Comparison of ENCODE assay signal across 37 cellular contexts in the genomic region with DNA sequence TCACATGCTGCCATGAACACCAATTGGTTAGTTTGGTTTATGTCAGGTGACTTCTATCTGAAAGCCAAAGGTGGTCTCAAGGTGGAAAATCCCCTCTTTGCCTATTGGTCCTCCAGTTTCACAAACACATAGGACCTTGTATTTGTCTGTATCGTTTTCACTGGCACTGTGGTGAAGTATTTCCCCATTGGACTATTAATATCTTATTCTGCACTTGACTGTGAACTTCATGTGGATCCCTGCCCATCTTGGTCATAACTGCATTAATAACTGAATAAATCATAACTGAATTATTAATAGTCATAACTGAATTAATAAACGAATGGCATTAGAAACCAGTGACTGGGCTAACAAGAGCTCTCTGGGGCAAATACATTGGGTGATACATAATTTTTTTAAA.
"Had no signal": no experiment of that assay in that cellular context is flagged by ENCODE, and none has a peak within 500 bp of the region (broad histone marks: within the 10 kb centered on the region; RNA-seq: fewer than 3 reads in every experiment).

No MANE protein-coding gene starts in this region.

- DNase-seq: activated B cell treated with CpG ODN at 0.5 μM for 24 hours; activated CD4-positive, alpha-beta memory T cell treated with anti-CD3 and anti-CD28 coated beads for 36 hours; activated CD4-positive, alpha-beta T cell treated with anti-CD3 and anti-CD28 coated beads for 4 hours; activated CD4-positive, alpha-beta T cell treated with anti-CD3 and anti-CD28 coated beads, Interleukin-2, amount 10 ng/mL, durations not matched to agents 24 days and 14 days; activated CD4-positive, alpha-beta T cell treated with anti-CD3 and anti-CD28 coated beads, Interleukin-2, amount 50 U/mL, for 1 hour; activated CD4-positive, alpha-beta T cell treated with anti-CD3 and anti-CD28 coated beads, Interleukin-2, amount 50 U/mL, for 4 hours; activated CD4-positive, CD25-positive, alpha-beta regulatory T cell treated with anti-CD3 and anti-CD28 coated beads, Interleukin-2, amount 50 U/mL, for 72 hours; activated CD8-positive, alpha-beta memory T cell treated with anti-CD3 and anti-CD28 coated beads, Interleukin-2, amount 50 U/mL, for 4 hours; activated CD8-positive, alpha-beta T cell treated with anti-CD3 and anti-CD28 coated beads for 36 hours; activated effector memory CD4-positive, alpha-beta T cell treated with anti-CD3 and anti-CD28 coated beads, Interleukin-2, amount 50 U/mL, for 16 hours; activated gamma-delta T cell treated with Interleukin-2 at 50 U/mL for 16 hours; activated naive CD4-positive, alpha-beta T cell; activated naive CD4-positive, alpha-beta T cell treated with anti-CD3 and anti-CD28 coated beads for 36 hours; activated naive CD4-positive, alpha-beta T cell treated with anti-CD3 and anti-CD28 coated beads, Interleukin-2, amount 50 U/mL, for 16 hours; activated naive CD8-positive, alpha-beta T cell treated with anti-CD3 and anti-CD28 coated beads for 36 hours; activated T-cell treated with anti-CD3 and anti-CD28 coated beads for 4 hours; activated T-cell treated with anti-CD3 and anti-CD28 coated beads, Interleukin-2, amount 50 U/mL, for 1 hour; activated T-cell treated with anti-CD3 and anti-CD28 coated beads, Interleukin-2, amount 50 U/mL, for 4 hours; activated T-cell treated with anti-CD3 and anti-CD28 coated beads, Interleukin-2, amount 50 U/mL, for 72 hours; adrenal gland; amniotic stem cell; aorta; body of pancreas; brain microvascular endothelial cell; central memory CD4-positive, alpha-beta T cell; T-helper 1 cell; T-helper 2 cell; T-helper 9 cell had no signal

- H3K9me3 Mint-ChIP-seq: activated B cell treated with CpG ODN at 0.5 μM for 24 hours had no signal

- H3K9me3 ChIP-seq: adrenal gland, body of pancreas, breast epithelium had no signal

- FAIRE-seq: astrocyte, TTC549 had no signal

- H3K27me3 Mint-ChIP-seq: activated B cell treated with CpG ODN at 0.5 μM for 24 hours; activated CD4-positive, alpha-beta memory T cell treated with anti-CD3 and anti-CD28 coated beads for 36 hours; activated CD4-positive, alpha-beta T cell treated with anti-CD3 and anti-CD28 coated beads, Interleukin-2, amount 10 ng/mL, durations not matched to agents 24 days and 14 days; activated CD8-positive, alpha-beta T cell treated with anti-CD3 and anti-CD28 coated beads for 36 hours; activated naive CD8-positive, alpha-beta T cell treated with anti-CD3 and anti-CD28 coated beads for 36 hours; activated T-helper 17 cell treated with anti-CD3 and anti-CD28 coated beads, Interleukin-2, amount 50 U/mL, for 72 hours had no signal

- H3K4me1 Mint-ChIP-seq: activated B cell treated with CpG ODN at 0.5 μM for 24 hours; activated naive CD8-positive, alpha-beta T cell treated with anti-CD3 and anti-CD28 coated beads for 36 hours; activated T-helper 17 cell treated with anti-CD3 and anti-CD28 coated beads, Interleukin-2, amount 50 U/mL, for 72 hours had no signal

- H3K36me3 ChIP-seq: adrenal gland, brain microvascular endothelial cell, breast epithelium had no signal

- H3K36me3 Mint-ChIP-seq: activated CD4-positive, alpha-beta memory T cell treated with anti-CD3 and anti-CD28 coated beads for 36 hours; activated naive CD8-positive, alpha-beta T cell treated with anti-CD3 and anti-CD28 coated beads for 36 hours had no signal

- H3K27me3 ChIP-seq: adrenal gland, body of pancreas, brain microvascular endothelial cell, breast epithelium had no signal

- H3K4me1 ChIP-seq: adrenal gland, body of pancreas, breast epithelium had no signal

- H3K4me3 Mint-ChIP-seq: activated B cell treated with CpG ODN at 0.5 μM for 24 hours; activated CD4-positive, alpha-beta memory T cell treated with anti-CD3 and anti-CD28 coated beads for 36 hours; activated CD4-positive, alpha-beta T cell treated with anti-CD3 and anti-CD28 coated beads, Interleukin-2, amount 10 ng/mL, durations not matched to agents 24 days and 14 days; activated CD8-positive, alpha-beta T cell treated with anti-CD3 and anti-CD28 coated beads for 36 hours; activated naive CD4-positive, alpha-beta T cell treated with anti-CD3 and anti-CD28 coated beads for 36 hours; activated naive CD8-positive, alpha-beta T cell treated with anti-CD3 and anti-CD28 coated beads for 36 hours; activated T-cell treated with anti-CD3 and anti-CD28 coated beads, Interleukin-2, amount 50 U/mL, for 4 hours; activated T-cell treated with anti-CD3 and anti-CD28 coated beads, Interleukin-2, amount 50 U/mL, for 72 hours; activated T-helper 1 cell treated with anti-CD3 and anti-CD28 coated beads, Interleukin-12 subunit alpha, Interleukin-12 subunit beta, Interleukin-2, Interleukin-4 antibody, amounts not matched to agents 30 ng/mL and 10 ng/mL and 1 ng/mL, durations not matched to agents 14 hours and 24 hours and 36 hours; activated T-helper 17 cell treated with anti-CD3 and anti-CD28 coated beads, Interleukin-2, amount 50 U/mL, for 72 hours; T-helper 1 cell treated with Interleukin-12 subunit alpha and Interleukin-12 subunit beta and Interleukin-4 antibody, amounts not matched to agents 30 μg/mL and 1 μg/mL, for 36 hours; T-helper 2 cell treated with Interferon-gamma antibody and Interleukin-4, amounts not matched to agents 5 μg/mL and 100 μg/mL, for 36 hours had no signal

- H3K27ac Mint-ChIP-seq: activated B cell treated with CpG ODN at 0.5 μM for 24 hours; activated CD4-positive, alpha-beta memory T cell treated with anti-CD3 and anti-CD28 coated beads for 36 hours; activated CD4-positive, alpha-beta T cell treated with anti-CD3 and anti-CD28 coated beads, Interleukin-2, amount 10 ng/mL, durations not matched to agents 24 days and 14 days; activated CD8-positive, alpha-beta T cell treated with anti-CD3 and anti-CD28 coated beads for 36 hours; activated naive CD4-positive, alpha-beta T cell treated with anti-CD3 and anti-CD28 coated beads for 36 hours; activated naive CD4-positive, alpha-beta T cell treated with anti-CD3 and anti-CD28 coated beads, Interleukin-2, amount 50 U/mL, for 72 hours; activated naive CD8-positive, alpha-beta T cell treated with anti-CD3 and anti-CD28 coated beads for 36 hours; activated T-cell treated with anti-CD3 and anti-CD28 coated beads, Interleukin-2, amount 50 U/mL, for 72 hours; activated T-helper 1 cell treated with anti-CD3 and anti-CD28 coated beads, Interleukin-12 subunit alpha, Interleukin-12 subunit beta, Interleukin-2, Interleukin-4 antibody, amounts not matched to agents 30 ng/mL and 10 ng/mL and 1 ng/mL, durations not matched to agents 14 hours and 24 hours and 36 hours; activated T-helper 17 cell treated with anti-CD3 and anti-CD28 coated beads, Interleukin-2, amount 50 U/mL, for 72 hours; T-helper 1 cell treated with Interleukin-12 subunit alpha and Interleukin-12 subunit beta and Interleukin-4 antibody, amounts not matched to agents 30 μg/mL and 1 μg/mL, for 36 hours; T-helper 2 cell treated with Interferon-gamma antibody and Interleukin-4, amounts not matched to agents 5 μg/mL and 100 μg/mL, for 36 hours had no signal

- ATAC-seq: activated CD8-positive, alpha-beta T cell treated with anti-CD3 and anti-CD28 coated beads for 36 hours; activated naive CD4-positive, alpha-beta T cell treated with anti-CD3 and anti-CD28 coated beads, Interleukin-2, amount 50 U/mL, for 72 hours; activated T-cell treated with anti-CD3 and anti-CD28 coated beads, Interleukin-2, amount 50 U/mL, for 4 hours; activated T-cell treated with anti-CD3 and anti-CD28 coated beads, Interleukin-2, amount 50 U/mL, for 72 hours; activated T-helper 17 cell treated with anti-CD3 and anti-CD28 coated beads, Interleukin-2, amount 50 U/mL, for 72 hours; body of pancreas had no signal

- H3K27ac ChIP-seq: adrenal gland, body of pancreas, brain microvascular endothelial cell, breast epithelium, VCaP had no signal

- H3K4me3 ChIP-seq: adrenal gland, body of pancreas, breast epithelium had no signal
